Comparison of ENCODE assay signal across 10 cellular contexts in genomic region chr17:35172321-35172720, GRCh38. TPM values are rescaled to one million over a fixed set of nuclear protein-coding genes. Genes with fewer than 3 reads are reported as not detected.
DNase-seq lines count a peak whose midpoint lies in the region; ATAC-seq and TF ChIP-seq lines count a peak whose summit lies in the region.
"Not testable (repeated sequence)": the region's sequence is repeated elsewhere in the genome, so short reads cannot be mapped to it uniquely, and the experiment has no call there.
"Had no signal": no experiment of that assay in that cellular context is flagged by ENCODE, and none has a peak within 500 bp of the region (broad histone marks: within the 10 kb centered on the region; RNA-seq: fewer than 3 reads in every experiment).

No MANE protein-coding gene starts in this region.

- intact Hi-C loops in CD4-positive, alpha-beta T cell (cut with DNase I, micrococcal nuclease) = loop anchor here (1.0 to 2.0 kb wide), 2 partner anchors 69 to 200 kb away; partner anchors contain the start of gene SLFN11 (in 1 of the 2)

- H3K27ac ChIP-seq in CD4-positive, alpha-beta T cell (ENCODE audit: low read depth, low read length); trophoblast cell (ENCODE audit: low read depth, low read length): not testable (repeated sequence)
- H3K27ac ChIP-seq in foreskin keratinocyte = peak overlapping the region; percentile 7

- not testable (repeated sequence) for H3K18ac ChIP-seq in trophoblast cell (ENCODE audit: low read length)

- peak overlapping the region; percentile 92 for H3K27ac Mint-ChIP-seq in CD4-positive, alpha-beta T cell
- peak overlapping the region; percentile 65 for H3K27ac Mint-ChIP-seq in T-helper 17 cell
- H3K27ac Mint-ChIP-seq in activated T-helper 17 cell treated with anti-CD3 and anti-CD28 coated beads, Interleukin-2, amount 50 U/mL, for 72 hours = not testable (repeated sequence)
- peak overlapping the region; percentile 68 for H3K27ac Mint-ChIP-seq in activated naive CD8-positive, alpha-beta T cell treated with anti-CD3 and anti-CD28 coated beads for 36 hours

- H3K4me3 Mint-ChIP-seq in CD4-positive, alpha-beta T cell; T-helper 17 cell; activated naive CD8-positive, alpha-beta T cell treated with anti-CD3 and anti-CD28 coated beads for 36 hours: not testable (repeated sequence)
- peak overlapping the region; percentile 13 for H3K4me3 Mint-ChIP-seq in activated T-helper 17 cell treated with anti-CD3 and anti-CD28 coated beads, Interleukin-2, amount 50 U/mL, for 72 hours

- H2AK5ac ChIP-seq in trophoblast cell (ENCODE audit: low read length) = not testable (repeated sequence)

- H3K23ac ChIP-seq in trophoblast cell (ENCODE audit: low read length) = not testable (repeated sequence)

- H3K4me3 ChIP-seq in trophoblast cell (ENCODE audit: low read depth, low read length) = not testable (repeated sequence)

- H4K91ac ChIP-seq in trophoblast cell (ENCODE audit: low read depth, low read length) = not testable (repeated sequence)

- CTCF ChIA-PET in CD4-positive, alpha-beta T cell (lab: Charles Lee) = interaction anchor here (0.7 to 3.1 kb wide), 2 partner anchors 190 to 367 kb away, joined by 5 to 8 read pairs; no protein-coding TSS in a partner anchor

- H2BK5ac ChIP-seq in trophoblast cell (ENCODE audit: low read depth, low read length, poor library complexity) = not testable (repeated sequence)

- not testable (repeated sequence) for H3K79me1 ChIP-seq in trophoblast cell (ENCODE audit: low read length)

- not testable (repeated sequence) for H3K9me3 ChIP-seq in CD4-positive, alpha-beta T cell (ENCODE audit: control insufficient read depth, low read length); T-helper 17 cell (ENCODE audit: control insufficient read depth, low read length, poor library complexity, severe bottlenecking); trophoblast cell (ENCODE audit: insufficient read depth, low read depth, low read length)

- not testable (repeated sequence) for H3K27me3 ChIP-seq in CD4-positive, alpha-beta T cell (ENCODE audit: control insufficient read depth, insufficient read depth, low read length); trophoblast cell (ENCODE audit: insufficient read depth, low read length)
- H3K27me3 ChIP-seq in foreskin keratinocyte = peaks cover 15% of the 10 kb centered on the region

- not testable (repeated sequence) for H3K9me3 Mint-ChIP-seq in CD4-positive, alpha-beta T cell; activated T-helper 17 cell treated with anti-CD3 and anti-CD28 coated beads, Interleukin-2, amount 50 U/mL, for 72 hours; activated naive CD8-positive, alpha-beta T cell treated with anti-CD3 and anti-CD28 coated beads for 36 hours

- not testable (repeated sequence) for TF ChIP-seq CTCF in CD4-positive, alpha-beta T cell (IDR thresholded peaks at IDR 0.05); foreskin keratinocyte (conservative IDR thresholded peaks at IDR 0.05)

- not testable (repeated sequence) for H3K4me1 ChIP-seq in foreskin keratinocyte; trophoblast cell (ENCODE audit: control insufficient read depth in 1 of 2, insufficient read depth in 2 of 2, low read length in 2 of 2)

- not testable (repeated sequence) for DNase-seq in CD4-positive, alpha-beta T cell; T-helper 17 cell; activated naive CD8-positive, alpha-beta T cell treated with anti-CD3 and anti-CD28 coated beads for 36 hours; foreskin keratinocyte
- peak; percentile 59 for DNase-seq in activated CD8-positive, alpha-beta memory T cell treated with anti-CD3 and anti-CD28 coated beads for 24 hours
- DNase-seq in trophoblast cell = peak; percentile 80 to 85

- not testable (repeated sequence) for H4K8ac ChIP-seq in trophoblast cell (ENCODE audit: low read depth, low read length)

- H3K36me3 Mint-ChIP-seq in CD4-positive, alpha-beta T cell (ENCODE audit: low read depth); T-helper 17 cell (ENCODE audit: low read depth); activated T-helper 17 cell treated with anti-CD3 and anti-CD28 coated beads, Interleukin-2, amount 50 U/mL, for 72 hours (ENCODE audit: low read depth); activated naive CD8-positive, alpha-beta T cell treated with anti-CD3 and anti-CD28 coated beads for 36 hours: not testable (repeated sequence)

- H3K27me3 Mint-ChIP-seq in CD4-positive, alpha-beta T cell; T-helper 17 cell; activated T-helper 17 cell treated with anti-CD3 and anti-CD28 coated beads, Interleukin-2, amount 50 U/mL, for 72 hours; activated naive CD8-positive, alpha-beta T cell treated with anti-CD3 and anti-CD28 coated beads for 36 hours: not testable (repeated sequence)

- WGBS in trophoblast cell (ENCODE audit: extremely low coverage, insufficient coverage, insufficient read length) = no CpG with 5 or more reads among the region's 3 CpGs

- H3K36me3 ChIP-seq in trophoblast cell (ENCODE audit: control insufficient read depth in 1 of 2, insufficient read depth in 2 of 2, low read length in 2 of 2) = not testable (repeated sequence)

- H3K9ac ChIP-seq in trophoblast cell (ENCODE audit: low read length) = not testable (repeated sequence)

- not testable (repeated sequence) for H3K4ac ChIP-seq in trophoblast cell (ENCODE audit: low read depth, low read length)

- H3K4me1 Mint-ChIP-seq in CD4-positive, alpha-beta T cell (ENCODE audit: low read depth) = peaks cover 60% of the 10 kb centered on the region
- peaks cover 29% of the 10 kb centered on the region for H3K4me1 Mint-ChIP-seq in T-helper 17 cell
- H3K4me1 Mint-ChIP-seq in activated T-helper 17 cell treated with anti-CD3 and anti-CD28 coated beads, Interleukin-2, amount 50 U/mL, for 72 hours = peaks cover 26% of the 10 kb centered on the region
- H3K4me1 Mint-ChIP-seq in activated naive CD8-positive, alpha-beta T cell treated with anti-CD3 and anti-CD28 coated beads for 36 hours = peaks cover 46% of the 10 kb centered on the region

- H3K14ac ChIP-seq in trophoblast cell (ENCODE audit: low read length) = not testable (repeated sequence)

- H2BK120ac ChIP-seq in trophoblast cell (ENCODE audit: insufficient read depth, low read length, poor library complexity) = not testable (repeated sequence)

- POLR2A ChIA-PET in CD4-positive, alpha-beta T cell (lab: Charles Lee) = interaction anchor here (1.0 to 2.4 kb wide), 6 partner anchors 42 to 368 kb away, joined by 3 to 9 read pairs (median 4); partner anchors contain the start of gene SLFN5

- H4K12ac ChIP-seq in trophoblast cell (ENCODE audit: low read depth, low read length) = not testable (repeated sequence)

- not testable (repeated sequence) for H3K4me2 ChIP-seq in trophoblast cell (ENCODE audit: low read length)

- not testable (repeated sequence) for ATAC-seq in CD4-positive, alpha-beta T cell (ENCODE audit: poor library complexity); T-helper 17 cell; activated T-helper 17 cell treated with anti-CD3 and anti-CD28 coated beads, Interleukin-2, amount 50 U/mL, for 72 hours (replicated peaks); foreskin keratinocyte

- H2AFZ ChIP-seq in trophoblast cell (ENCODE audit: insufficient read depth, low read length, poor library complexity) = not testable (repeated sequence)

- H3K79me2 ChIP-seq in trophoblast cell (ENCODE audit: control insufficient read depth, insufficient read depth, low read length, poor library complexity) = not testable (repeated sequence)

- not testable (repeated sequence) for H2BK12ac ChIP-seq in trophoblast cell (ENCODE audit: low read length)

RNA-seq across cellular contexts. Expression of gene SLC35G3, which starts 21.9 kb away (rescaled TPM):
- not detected for total RNA-seq in CD4-positive, alpha-beta T cell
- total RNA-seq in T-helper 17 cell = under 1 TPM in 1 of 2 donors, not detected in 1; 0.32 TPM
- total RNA-seq in activated T-helper 17 cell treated with anti-CD3 and anti-CD28 coated beads, Interleukin-2, amount 50 U/mL, for 72 hours = not detected
- total RNA-seq in activated naive CD8-positive, alpha-beta T cell treated with anti-CD3 and anti-CD28 coated beads for 36 hours = not detected
- total RNA-seq in foreskin keratinocyte = not detected in 2 replicates
- polyA plus RNA-seq in foreskin keratinocyte = not detected in 2 replicates
- not detected in 2 replicates for polyA plus RNA-seq in trophoblast cell (2013)
- total RNA-seq: Caco-2, IMR-90 had no signal
- polyA plus RNA-seq: CD14-positive monocyte, IMR-90 had no signal

RNA-seq across cellular contexts. Expression of gene UNC45B, which starts 24.7 kb away (rescaled TPM):
- under 1 TPM; 0.11 to 0.20 TPM for total RNA-seq in CD4-positive, alpha-beta T cell
- total RNA-seq in T-helper 17 cell (under 1 TPM; 0.15 to 0.23 TPM), foreskin keratinocyte (not detected in 2 replicates)
- total RNA-seq in activated T-helper 17 cell treated with anti-CD3 and anti-CD28 coated beads, Interleukin-2, amount 50 U/mL, for 72 hours = not detected
- total RNA-seq in activated naive CD8-positive, alpha-beta T cell treated with anti-CD3 and anti-CD28 coated beads for 36 hours = under 1 TPM; 0.06 to 0.10 TPM
- polyA plus RNA-seq in foreskin keratinocyte = not detected in 2 replicates
- 0.05 and 0.11 TPM in 2 replicates for polyA plus RNA-seq in trophoblast cell (2013)
- total RNA-seq: Caco-2, IMR-90 had no signal
- polyA plus RNA-seq: CD14-positive monocyte, IMR-90 had no signal

RNA-seq across cellular contexts. Expression of gene NLE1, which starts 30.2 kb away (rescaled TPM):
- total RNA-seq in CD4-positive, alpha-beta T cell = 1 to 10 TPM; 8.9 to 9.5 TPM
- total RNA-seq in T-helper 17 cell = 1 to 10 TPM; 9.5 to 9.6 TPM
- total RNA-seq in activated T-helper 17 cell treated with anti-CD3 and anti-CD28 coated beads, Interleukin-2, amount 50 U/mL, for 72 hours = 10 to 100 TPM; 15.8 to 38.9 TPM
- total RNA-seq in activated naive CD8-positive, alpha-beta T cell treated with anti-CD3 and anti-CD28 coated beads for 36 hours = 10 to 100 TPM; 59.9 to 61.8 TPM
- total RNA-seq in foreskin keratinocyte = 28.1 and 29.7 TPM in 2 replicates
- polyA plus RNA-seq in foreskin keratinocyte = 33.1 and 34.5 TPM in 2 replicates
- 5.6 and 5.9 TPM in 2 replicates for polyA plus RNA-seq in trophoblast cell (2013)

RNA-seq across cellular contexts. Expression of gene FNDC8, which starts 50.9 kb away (rescaled TPM):
- not detected for total RNA-seq in CD4-positive, alpha-beta T cell
- total RNA-seq in T-helper 17 cell (not detected), foreskin keratinocyte (not detected in 2 replicates)
- not detected for total RNA-seq in activated T-helper 17 cell treated with anti-CD3 and anti-CD28 coated beads, Interleukin-2, amount 50 U/mL, for 72 hours
- total RNA-seq in activated naive CD8-positive, alpha-beta T cell treated with anti-CD3 and anti-CD28 coated beads for 36 hours = not detected
- polyA plus RNA-seq in foreskin keratinocyte = not detected in 2 replicates
- not detected in 2 replicates for polyA plus RNA-seq in trophoblast cell (2013)
- total RNA-seq: Caco-2, IMR-90 had no signal
- polyA plus RNA-seq: CD14-positive monocyte, IMR-90 had no signal

RNA-seq across cellular contexts. Expression of gene RAD51D, which starts 52.7 kb away (rescaled TPM):
- total RNA-seq in CD4-positive, alpha-beta T cell = 1 to 10 TPM; 6.2 to 8.6 TPM
- total RNA-seq in T-helper 17 cell = 10 to 100 TPM in 1 of 2 donors, 1 to 10 TPM in 1; 8.7 to 14.2 TPM
- total RNA-seq in activated T-helper 17 cell treated with anti-CD3 and anti-CD28 coated beads, Interleukin-2, amount 50 U/mL, for 72 hours = 10 to 100 TPM; 23.9 to 36.6 TPM
- 10 to 100 TPM; 25.8 to 30.8 TPM for total RNA-seq in activated naive CD8-positive, alpha-beta T cell treated with anti-CD3 and anti-CD28 coated beads for 36 hours
- 9.6 and 11.0 TPM in 2 replicates for total RNA-seq in foreskin keratinocyte
- 5.8 and 7.2 TPM in 2 replicates for polyA plus RNA-seq in foreskin keratinocyte
- polyA plus RNA-seq in trophoblast cell (2013) = 5.0 and 5.4 TPM in 2 replicates
